In the genomic region with DNA sequence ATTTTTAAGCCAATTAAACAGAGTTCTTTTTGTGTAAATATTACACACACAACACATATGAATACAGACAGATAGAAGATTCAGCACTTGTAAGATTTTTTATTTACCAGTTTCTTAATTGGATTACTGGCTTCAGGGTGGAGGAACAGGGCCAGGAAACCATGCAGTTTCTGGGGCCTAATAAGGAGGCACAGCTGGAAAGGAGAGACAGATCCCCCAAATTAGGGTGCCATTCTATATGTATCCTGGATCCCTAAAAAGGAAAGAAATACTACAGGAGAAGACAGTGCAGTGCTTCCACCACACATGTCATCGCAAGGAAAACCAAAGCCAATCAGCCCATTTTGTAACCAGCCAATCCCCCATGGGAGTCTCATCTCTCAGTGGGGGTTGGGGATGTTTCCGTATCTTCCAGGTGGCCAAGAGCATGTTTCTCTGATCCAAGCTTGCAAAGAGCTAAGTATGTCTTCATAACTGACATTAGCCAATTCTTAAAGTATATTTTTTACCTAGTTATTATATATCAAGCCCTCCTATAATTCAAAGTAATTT, we compare ENCODE assay signal across 1 cellular context.
A peak's percentile ranks its signal among the peaks of the same experiment; 100 is the strongest.
TF ChIP-seq lines count a peak whose summit lies in the region.

No MANE protein-coding gene starts in this region.

TF ChIP-seq in HCT116, 20 proteins besides CTCF, POLR2A, EP300 and RAD21:
- no peak for TF ChIP-seq ZFX (IDR thresholded peaks at IDR 0.05)
- peak; percentile 66; the same call in 1 of the 2 replicates for TF ChIP-seq CBX3 (IDR thresholded peaks at IDR 0.05; ENCODE audit: low read depth)
